In the genomic region with DNA sequence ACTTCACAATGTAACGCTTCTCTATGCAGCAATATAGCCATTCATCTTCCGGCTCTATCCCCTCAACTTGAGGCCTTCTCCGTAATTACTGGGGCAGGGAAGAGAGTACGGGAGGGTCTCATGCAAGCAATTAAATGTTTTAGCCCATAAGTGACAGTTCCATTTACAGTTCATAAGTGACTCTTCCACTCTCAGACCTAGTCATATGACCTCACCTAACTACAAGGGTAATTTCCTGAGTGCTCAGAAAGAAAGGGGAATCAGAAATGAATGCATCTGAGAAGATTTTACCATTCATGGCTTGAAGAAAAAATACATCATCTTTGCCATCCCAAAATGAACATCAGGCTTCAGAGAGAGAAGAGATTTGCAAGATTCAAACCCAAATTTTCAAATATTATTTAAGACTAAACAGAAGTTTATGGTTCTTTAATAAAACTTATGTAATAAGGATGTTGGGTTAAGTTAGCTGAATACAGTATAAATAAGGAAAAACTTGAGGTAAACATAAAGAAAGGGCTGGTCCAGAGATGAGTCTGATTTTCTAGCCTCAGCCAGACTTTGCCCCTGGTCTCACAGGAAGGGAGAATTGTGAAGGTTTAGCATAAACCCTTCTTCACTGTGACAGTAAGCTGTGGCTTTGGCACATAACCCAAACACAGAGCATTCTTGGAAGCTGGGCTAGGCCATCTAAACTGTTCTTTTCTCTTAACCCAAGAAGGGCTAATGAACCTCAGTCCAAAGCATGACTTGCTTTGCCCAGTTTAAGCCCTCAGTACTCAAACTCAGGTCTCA, we compare ENCODE assay signal across 27 cellular contexts. TPM values are rescaled to one million over a fixed set of nuclear protein-coding genes. Genes with fewer than 3 reads are reported as not detected.
"Had no signal": no experiment of that assay in that cellular context is flagged by ENCODE, and none has a peak within 500 bp of the region (broad histone marks: within the 10 kb centered on the region; RNA-seq: fewer than 3 reads in every experiment).

No MANE protein-coding gene starts in this region.

- ATAC-seq: K562 had no signal

- H3K4me3 ChIP-seq: K562, SJSA1, SK-N-MC had no signal

- H3K27me3 ChIP-seq: SJSA1 had no signal

- H3K27ac Mint-ChIP-seq: IgD-negative memory B cell had no signal

- H3K4me3 Mint-ChIP-seq: IgD-negative memory B cell had no signal

- H3K9me3 ChIP-seq: SJSA1 had no signal

- H3K4me1 Mint-ChIP-seq: IgD-negative memory B cell had no signal

- H3K36me3 Mint-ChIP-seq: IgD-negative memory B cell had no signal

- H3K4me1 ChIP-seq: SJSA1 had no signal

- FAIRE-seq: HTR-8/SVneo, K562, RCC 7860 had no signal

- H3K27ac ChIP-seq: HL-60, KMS-11, SJSA1, SK-N-MC had no signal

- H3K9ac ChIP-seq: KMS-11 had no signal

- H3K36me3 ChIP-seq: SJSA1 had no signal

- H3K4me2 ChIP-seq: KMS-11 had no signal

- DNase-seq: Kasumi-1, MM.1S, NCI-H1092 treated with DMSO at 0.1 percent for 48 hours, NCI-H146, NCI-H1694 treated with DMSO at 0.1 percent for 48 hours, NCI-H1930, NCI-H2081, NCI-H2107, NCI-H2171 treated with DMSO at 0.1 percent for 48 hours, NCI-H226, NCI-H446, NCI-H510A, NCI-H524 treated with DMSO at 0.1 percent for 48 hours, NCI-H69, NCI-H774, Right ventricle myocardium superior, RPMI8226, SIG-M5 had no signal

RNA-seq across cellular contexts. Expression of a gene that starts 13.4 kb away (rescaled TPM):
- total RNA-seq: K562, M059J, Right ventricle myocardium superior, SJSA1 had no signal
- polyA plus RNA-seq: IgD-negative memory B cell, K562 had no signal
